Comparison of ENCODE assay signal across 12 cellular contexts in the genomic region with DNA sequence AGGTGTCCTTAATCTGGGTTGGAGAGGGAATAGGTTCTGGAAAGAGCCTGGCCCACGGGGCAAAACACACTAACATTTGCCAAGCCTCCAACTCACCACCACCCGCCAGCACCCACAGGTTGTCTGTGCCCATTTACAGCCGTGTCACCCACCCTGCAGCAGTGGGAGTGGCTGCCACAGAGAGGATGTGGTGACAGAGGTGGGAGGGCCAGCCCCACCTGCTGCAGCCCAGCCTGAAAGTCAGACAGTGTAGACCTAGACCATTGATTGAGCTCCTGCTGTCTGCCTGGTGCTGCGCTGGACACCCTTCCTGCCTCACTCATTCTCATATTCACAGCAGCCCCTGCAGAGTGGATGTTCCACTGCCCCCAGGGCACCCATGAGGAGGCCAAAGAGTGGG. TPM values are rescaled to one million over a fixed set of nuclear protein-coding genes. Genes with fewer than 3 reads are reported as not detected.
DNase-seq lines count a peak whose midpoint lies in the region; ATAC-seq and TF ChIP-seq lines count a peak whose summit lies in the region.
"Had no signal": no experiment of that assay in that cellular context is flagged by ENCODE, and none has a peak within 500 bp of the region (broad histone marks: within the 10 kb centered on the region; RNA-seq: fewer than 3 reads in every experiment).

No MANE protein-coding gene starts in this region.

- peaks cover 8 to 71% (median 36%) of the 10 kb centered on the region in 4 donors for H3K4me1 Mint-ChIP-seq in CD4-positive, CD25-positive, alpha-beta regulatory T cell
- H3K4me1 Mint-ChIP-seq: neural crest cell had no signal

- peaks cover 0 to 11% (median 0%) of the 10 kb centered on the region in 7 donors for H3K9me3 Mint-ChIP-seq in CD4-positive, CD25-positive, alpha-beta regulatory T cell
- H3K9me3 Mint-ChIP-seq: neural crest cell had no signal

- peak overlapping the region; percentile 76 for H3K27ac ChIP-seq in CD4-positive, CD25-positive, alpha-beta regulatory T cell (ENCODE audit: insufficient read depth, low read length, poor library complexity, severe bottlenecking)
- H3K27ac ChIP-seq in spleen, result peak overlapping the region in 5 of 8 donors; percentile 35 to 86 (median 58)
- H3K27ac ChIP-seq in esophagus squamous epithelium, result no peak overlapping the region
- H3K27ac ChIP-seq: breast epithelium, gastroesophageal sphincter had no signal

- H3K36me3 ChIP-seq in CD4-positive, CD25-positive, alpha-beta regulatory T cell (ENCODE audit: control insufficient read depth, insufficient read depth, low read length), result peaks cover 50% of the 10 kb centered on the region
- H3K36me3 ChIP-seq in spleen, result peaks cover 0 to 69% (median 19%) of the 10 kb centered on the region in 6 donors
- H3K36me3 ChIP-seq in esophagus squamous epithelium, result no peaks in the 10 kb centered on the region
- H3K36me3 ChIP-seq: breast epithelium had no signal

- H3K27me3 Mint-ChIP-seq in CD4-positive, CD25-positive, alpha-beta regulatory T cell, result no peaks in the 10 kb centered on the region

- H3K4me3 Mint-ChIP-seq in CD4-positive, CD25-positive, alpha-beta regulatory T cell, result peak overlapping the region; percentile 16 to 78 (median 72)
- H3K4me3 Mint-ChIP-seq: neural crest cell had no signal

- peak overlapping the region; percentile 32 for H3K4me3 ChIP-seq in CD4-positive, CD25-positive, alpha-beta regulatory T cell (ENCODE audit: low read depth, low read length)
- H3K4me3 ChIP-seq in spleen (no peak overlapping the region), esophagus squamous epithelium (no peak overlapping the region)
- H3K4me3 ChIP-seq: breast epithelium, gastroesophageal sphincter had no signal

- H3K4me1 ChIP-seq in CD4-positive, CD25-positive, alpha-beta regulatory T cell (ENCODE audit: control insufficient read depth, insufficient read depth, low read length, poor library complexity, severe bottlenecking), result peaks cover 65% of the 10 kb centered on the region
- H3K4me1 ChIP-seq in spleen, result peaks cover 15 to 65% (median 48%) of the 10 kb centered on the region in 6 donors
- peaks cover 0 to 17% (median 11%) of the 10 kb centered on the region in 3 donors for H3K4me1 ChIP-seq in esophagus squamous epithelium
- H3K4me1 ChIP-seq: breast epithelium had no signal

- H3K9me3 ChIP-seq in CD4-positive, CD25-positive, alpha-beta regulatory T cell (ENCODE audit: control insufficient read depth in 2 of 2, low read length in 2 of 2), result peaks cover 10 to 11% of the 10 kb centered on the region in 2 experiments
- peaks cover 0 to 24% (median 15%) of the 10 kb centered on the region in 8 donors for H3K9me3 ChIP-seq in spleen
- H3K9me3 ChIP-seq in esophagus squamous epithelium, result peaks cover 0 to 14% (median 13%) of the 10 kb centered on the region in 3 donors

- no peak for TF ChIP-seq CTCF in spleen (IDR thresholded peaks at IDR 0.05 in 8 of 11, conservative IDR thresholded peaks at IDR 0.05 in 3 of 11)
- no peak for TF ChIP-seq CTCF in esophagus squamous epithelium (IDR thresholded peaks at IDR 0.05)

- peaks cover 51% of the 10 kb centered on the region for H3K36me3 Mint-ChIP-seq in CD4-positive, CD25-positive, alpha-beta regulatory T cell

- ATAC-seq in CD4-positive, CD25-positive, alpha-beta regulatory T cell (ENCODE audit: low read depth in 2 of 2), result peak; percentile 98 to 99
- ATAC-seq in GM18498 (IDR thresholded peaks at IDR 0.05; ENCODE audit: unreplicated experiment) (no peak), GM21619 (IDR thresholded peaks at IDR 0.05; ENCODE audit: unreplicated experiment) (no peak)
- ATAC-seq: gastroesophageal sphincter had no signal

- H3K27me3 ChIP-seq in CD4-positive, CD25-positive, alpha-beta regulatory T cell (ENCODE audit: control insufficient read depth, insufficient read depth, low read length), result no peaks in the 10 kb centered on the region
- peaks cover 0 to 32% (median 10%) of the 10 kb centered on the region in 7 donors for H3K27me3 ChIP-seq in spleen (replicated peaks in 1 of 7)
- peaks cover 0 to 48% (median 0%) of the 10 kb centered on the region in 4 donors for H3K27me3 ChIP-seq in esophagus squamous epithelium

- 36 to 55% (median 50%) methylated on average over 3 to 4 of the region's 4 CpGs for WGBS in spleen, 5 donors
- WGBS in esophagus squamous epithelium, 2 donors, result 38 to 41% methylated on average over 3 to 4 of the region's 4 CpGs

- intact Hi-C loops in spleen (cut with DNase I; ENCODE audit: low total_unique reads), result no loop called here
- intact Hi-C loops in esophagus squamous epithelium (cut with DNase I), result loop anchor here (5.0 kb wide), 1 partner anchor 69 kb away; no protein-coding TSS in a partner anchor

- TF ChIP-seq POLR2A in spleen (IDR thresholded peaks at IDR 0.05) (no peak), esophagus squamous epithelium (IDR thresholded peaks at IDR 0.05) (no peak)

- DNase-seq in CD4-positive, CD25-positive, alpha-beta regulatory T cell, result peak; percentile 74 to 95 (median 87)
- DNase-seq in T follicular helper cell (ENCODE audit: low read depth) (peak; percentile 75), spleen (peak; percentile 92), esophagus squamous epithelium (lab: John Stamatoyannopoulos, UW) (no peak), SIG-M5 (lab: John Stamatoyannopoulos, UW) (no peak)
- peak; percentile 81 for DNase-seq in activated effector memory CD4-positive, alpha-beta T cell treated with Interleukin-2 at 50 U/mL for 16 hours
- DNase-seq: AML-193 had no signal

- H3K27ac Mint-ChIP-seq in CD4-positive, CD25-positive, alpha-beta regulatory T cell, result peak overlapping the region; percentile 90 to 96 (median 94)

RNA-seq across cellular contexts. Expression of gene IL21R, which starts 44.7 kb away (rescaled TPM):
- total RNA-seq in CD4-positive, CD25-positive, alpha-beta regulatory T cell, result 63.1 TPM
- polyA plus RNA-seq in CD4-positive, CD25-positive, alpha-beta regulatory T cell, result 10 to 100 TPM; 34.3 to 50.7 (median 37.3) TPM
- total RNA-seq in spleen (10 to 100 TPM in 6 of 7 donors, 1 to 10 TPM in 1; 8.7 to 19.7 (median 13.0) TPM), esophagus squamous epithelium (1 to 10 TPM in 1 of 4 donors, under 1 TPM in 3; 0.23 to 1.2 (median 0.39) TPM)
- 1 to 10 TPM; 2.7 to 6.0 (median 3.3) TPM for polyA plus RNA-seq in spleen

Comparison
In these comparisons a context has a peak if more than half of its experiments do, and no peak if none do; other contexts are left out.
1. ATAC-seq: peak in CD4-positive, CD25-positive, alpha-beta regulatory T cell (2 of 2); none in GM18498 (single experiment) and GM21619 (single experiment).
2. DNase-seq: peak in CD4-positive, CD25-positive, alpha-beta regulatory T cell (3 of 3), T follicular helper cell (single experiment), activated effector memory CD4-positive, alpha-beta T cell treated with Interleukin-2 at 50 U/mL for 16 hours (single experiment) and spleen (single experiment); none in esophagus squamous epithelium (single experiment) and SIG-M5 (single experiment).
3. H3K27ac ChIP-seq: peak in CD4-positive, CD25-positive, alpha-beta regulatory T cell (single experiment) and spleen (5 of 8); none in esophagus squamous epithelium (0 of 4).
4. RNA of gene IL21R, which starts 44.7 kb away (total RNA-seq): 63.1 TPM in CD4-positive, CD25-positive, alpha-beta regulatory T cell (single experiment) and 8.7 to 19.7 TPM in spleen; 0.23 to 1.2 TPM in esophagus squamous epithelium; every median in the first group is over 4 times any median in the second.